In genomic region chr1:184627012-184627351, GRCh38 we compare ENCODE assay signal across 18 cellular contexts.
"Had no signal": no experiment of that assay in that cellular context is flagged by ENCODE, and none has a peak within 500 bp of the region (broad histone marks: within the 10 kb centered on the region; RNA-seq: fewer than 3 reads in every experiment).

No MANE protein-coding gene starts in this region.

- H3K36me3 Mint-ChIP-seq: activated CD4-positive, alpha-beta memory T cell treated with anti-CD3 and anti-CD28 coated beads for 36 hours; activated naive CD8-positive, alpha-beta T cell treated with anti-CD3 and anti-CD28 coated beads for 36 hours; stimulated activated naive B cell treated with anti-CD40 and anti-IgM and Interleukin-4, amounts not matched to agents 10 μg/mL and 1 μg/mL and 100 μg/mL, for 72 hours had no signal

- H3K4me1 Mint-ChIP-seq: activated B cell treated with CpG ODN at 0.5 μM for 24 hours; activated naive CD8-positive, alpha-beta T cell treated with anti-CD3 and anti-CD28 coated beads for 36 hours; stimulated activated naive B cell treated with anti-CD40 and anti-IgM and Interleukin-4, amounts not matched to agents 10 μg/mL and 1 μg/mL and 100 μg/mL, for 72 hours had no signal

- H3K4me3 Mint-ChIP-seq: activated B cell treated with CpG ODN at 0.5 μM for 24 hours; activated CD4-positive, alpha-beta memory T cell treated with anti-CD3 and anti-CD28 coated beads for 36 hours; activated naive CD8-positive, alpha-beta T cell treated with anti-CD3 and anti-CD28 coated beads for 36 hours; activated T-helper 1 cell treated with anti-CD3 and anti-CD28 coated beads, Interleukin-12 subunit alpha, Interleukin-12 subunit beta, Interleukin-2, Interleukin-4 antibody, amounts not matched to agents 30 ng/mL and 10 ng/mL and 1 ng/mL, durations not matched to agents 14 hours and 24 hours and 36 hours; endodermal cell; stimulated activated naive B cell treated with anti-CD40 and anti-IgM and Interleukin-4, amounts not matched to agents 10 μg/mL and 1 μg/mL and 100 μg/mL, for 72 hours had no signal

- H3K36me3 ChIP-seq: thyroid gland had no signal

- H3K27me3 Mint-ChIP-seq: activated naive CD8-positive, alpha-beta T cell treated with anti-CD3 and anti-CD28 coated beads for 36 hours; stimulated activated naive B cell treated with anti-CD40 and anti-IgM and Interleukin-4, amounts not matched to agents 10 μg/mL and 1 μg/mL and 100 μg/mL, for 72 hours had no signal

- H3K4me1 ChIP-seq: body of pancreas had no signal

- ATAC-seq: body of pancreas; sciatic nerve; stimulated activated naive B cell treated with anti-CD40 and anti-IgM and Interleukin-4, amounts not matched to agents 10 μg/mL and 1 μg/mL and 100 μg/mL, for 72 hours had no signal

- H3K9me3 ChIP-seq: body of pancreas, thyroid gland had no signal

- H3K27ac Mint-ChIP-seq: activated B cell treated with CpG ODN at 0.5 μM for 24 hours; activated CD4-positive, alpha-beta memory T cell treated with anti-CD3 and anti-CD28 coated beads for 36 hours; activated naive CD8-positive, alpha-beta T cell treated with anti-CD3 and anti-CD28 coated beads for 36 hours; activated T-helper 1 cell treated with anti-CD3 and anti-CD28 coated beads, Interleukin-12 subunit alpha, Interleukin-12 subunit beta, Interleukin-2, Interleukin-4 antibody, amounts not matched to agents 30 ng/mL and 10 ng/mL and 1 ng/mL, durations not matched to agents 14 hours and 24 hours and 36 hours; endodermal cell; stimulated activated naive B cell treated with anti-CD40 and anti-IgM and Interleukin-4, amounts not matched to agents 10 μg/mL and 1 μg/mL and 100 μg/mL, for 72 hours had no signal

- H3K27ac ChIP-seq: body of pancreas, hepatocyte, thyroid gland had no signal

- H3K27me3 ChIP-seq: body of pancreas, hepatocyte, thyroid gland had no signal

- H2AFZ ChIP-seq: hepatocyte had no signal

- DNase-seq: activated B cell treated with CpG ODN at 0.5 μM for 24 hours; activated CD4-positive, alpha-beta memory T cell treated with anti-CD3 and anti-CD28 coated beads for 36 hours; activated CD4-positive, alpha-beta T cell treated with anti-CD3 and anti-CD28 coated beads for 4 hours; activated naive CD4-positive, alpha-beta T cell; activated naive CD8-positive, alpha-beta T cell treated with anti-CD3 and anti-CD28 coated beads for 36 hours; activated T-cell treated with anti-CD3 and anti-CD28 coated beads for 4 hours; body of pancreas; central memory CD4-positive, alpha-beta T cell; endodermal cell; occipital lobe; stimulated activated naive B cell treated with anti-CD40 and anti-IgM and Interleukin-4, amounts not matched to agents 10 μg/mL and 1 μg/mL and 100 μg/mL, for 72 hours; T-helper 1 cell; T-helper 9 cell; thyroid gland had no signal

- H3K4me3 ChIP-seq: body of pancreas, dorsolateral prefrontal cortex, hepatocyte, thyroid gland had no signal

- H3K4me2 ChIP-seq: hepatocyte had no signal

- H3K79me2 ChIP-seq: hepatocyte had no signal

- H3K9me3 Mint-ChIP-seq: activated B cell treated with CpG ODN at 0.5 μM for 24 hours; activated CD4-positive, alpha-beta memory T cell treated with anti-CD3 and anti-CD28 coated beads for 36 hours; activated naive CD8-positive, alpha-beta T cell treated with anti-CD3 and anti-CD28 coated beads for 36 hours; activated T-helper 1 cell treated with anti-CD3 and anti-CD28 coated beads, Interleukin-12 subunit alpha, Interleukin-12 subunit beta, Interleukin-2, Interleukin-4 antibody, amounts not matched to agents 30 ng/mL and 10 ng/mL and 1 ng/mL, durations not matched to agents 14 hours and 24 hours and 36 hours; endodermal cell; stimulated activated naive B cell treated with anti-CD40 and anti-IgM and Interleukin-4, amounts not matched to agents 10 μg/mL and 1 μg/mL and 100 μg/mL, for 72 hours had no signal
